27 cellular contexts compared by ENCODE assay signal in the genomic region with DNA sequence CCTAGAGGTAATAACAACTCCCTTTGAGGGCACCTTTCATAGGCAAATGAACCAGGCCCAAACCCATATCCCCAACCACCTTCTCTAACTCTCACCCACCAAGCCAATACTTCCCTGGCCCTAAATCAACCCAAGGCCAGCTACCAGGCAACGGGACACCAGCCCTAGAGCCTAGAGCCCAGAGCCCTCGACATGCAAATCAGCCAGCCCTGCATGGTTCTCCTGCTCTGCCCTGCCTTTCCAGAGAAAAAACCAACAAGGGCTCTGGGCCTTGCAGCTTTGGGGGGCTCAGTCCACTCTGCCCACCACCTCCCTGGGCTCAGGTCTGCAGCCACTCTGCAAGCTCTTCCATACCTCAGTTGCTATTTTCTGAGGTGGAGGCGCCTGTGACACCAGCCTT. TPM values are rescaled to one million over a fixed set of nuclear protein-coding genes. Genes with fewer than 3 reads are reported as not detected.
"Had no signal": no experiment of that assay in that cellular context is flagged by ENCODE, and none has a peak within 500 bp of the region (broad histone marks: within the 10 kb centered on the region; RNA-seq: fewer than 3 reads in every experiment).

No MANE protein-coding gene starts in this region.

- H3K4me3 Mint-ChIP-seq: activated B cell treated with CpG ODN at 0.5 μM for 24 hours; activated CD4-positive, alpha-beta T cell treated with anti-CD3 and anti-CD28 coated beads, Interleukin-2, amount 10 ng/mL, durations not matched to agents 24 days and 14 days; activated CD8-positive, alpha-beta memory T cell treated with anti-CD3 and anti-CD28 coated beads, Interleukin-2, amount 10 ng/mL, durations not matched to agents 7 days and 5 days; activated naive CD4-positive, alpha-beta T cell treated with anti-CD3 and anti-CD28 coated beads for 36 hours; activated naive CD8-positive, alpha-beta T cell; activated T-helper 17 cell treated with anti-CD3 and anti-CD28 coated beads, Interleukin-2, amount 50 U/mL, for 72 hours had no signal

- ATAC-seq: activated CD8-positive, alpha-beta memory T cell treated with anti-CD3 and anti-CD28 coated beads, Interleukin-2, amount 10 ng/mL, durations not matched to agents 7 days and 5 days; activated T-helper 17 cell treated with anti-CD3 and anti-CD28 coated beads, Interleukin-2, amount 50 U/mL, for 72 hours; Panc1 had no signal

- H3K4me2 ChIP-seq: SK-N-SH had no signal

- H3K4me3 ChIP-seq: SJCRH30 had no signal

- H3K27ac Mint-ChIP-seq: activated B cell treated with CpG ODN at 0.5 μM for 24 hours; activated CD4-positive, alpha-beta T cell treated with anti-CD3 and anti-CD28 coated beads, Interleukin-2, amount 10 ng/mL, durations not matched to agents 24 days and 14 days; activated CD8-positive, alpha-beta memory T cell treated with anti-CD3 and anti-CD28 coated beads, Interleukin-2, amount 10 ng/mL, durations not matched to agents 7 days and 5 days; activated naive CD4-positive, alpha-beta T cell treated with anti-CD3 and anti-CD28 coated beads for 36 hours; activated naive CD8-positive, alpha-beta T cell; activated T-helper 17 cell treated with anti-CD3 and anti-CD28 coated beads, Interleukin-2, amount 50 U/mL, for 72 hours had no signal

- H3K27me3 ChIP-seq: SJCRH30 had no signal

- H3K27me3 Mint-ChIP-seq: activated naive CD8-positive, alpha-beta T cell had no signal

- H3K27ac ChIP-seq: SJCRH30 had no signal

- H3K36me3 Mint-ChIP-seq: activated CD8-positive, alpha-beta memory T cell treated with anti-CD3 and anti-CD28 coated beads, Interleukin-2, amount 10 ng/mL, durations not matched to agents 7 days and 5 days had no signal

- H3K9ac ChIP-seq: SK-N-SH had no signal

- DNase-seq: activated B cell treated with CpG ODN at 0.5 μM for 24 hours; activated CD4-positive, alpha-beta T cell treated with anti-CD3 and anti-CD28 coated beads for 1 hour; activated CD4-positive, alpha-beta T cell treated with anti-CD3 and anti-CD28 coated beads, Interleukin-2, amount 10 ng/mL, durations not matched to agents 24 days and 14 days; activated CD4-positive, alpha-beta T cell treated with anti-CD3 and anti-CD28 coated beads, Interleukin-2, amount 50 U/mL, for 48 hours; activated CD8-positive, alpha-beta memory T cell treated with anti-CD3 and anti-CD28 coated beads, Interleukin-2, amount 10 ng/mL, durations not matched to agents 7 days and 5 days; activated gamma-delta T cell; activated naive CD4-positive, alpha-beta T cell treated with anti-CD3 and anti-CD28 coated beads for 36 hours; activated T-cell treated with anti-CD3 and anti-CD28 coated beads, Interleukin-2, amount 50 U/mL, for 48 hours; anterior cingulate cortex; Kasumi-1; KBM-7; NCI-H146; NCI-H187 treated with DMSO at 0.1 percent for 48 hours; NCI-H2171; NCI-H2227 treated with DMSO at 0.1 percent for 48 hours; NCI-H526 treated with DMSO at 0.1 percent for 48 hours; NCI-H82; OCI-M1; Right ventricle myocardium superior; RPMI8226; SJCRH30; SK-N-SH; SW 1271 had no signal

- H3K9me3 ChIP-seq: SJCRH30, SK-N-SH had no signal

- H3K9me3 Mint-ChIP-seq: activated B cell treated with CpG ODN at 0.5 μM for 24 hours; activated CD4-positive, alpha-beta T cell treated with anti-CD3 and anti-CD28 coated beads, Interleukin-2, amount 10 ng/mL, durations not matched to agents 24 days and 14 days; activated naive CD4-positive, alpha-beta T cell treated with anti-CD3 and anti-CD28 coated beads for 36 hours; activated T-helper 17 cell treated with anti-CD3 and anti-CD28 coated beads, Interleukin-2, amount 50 U/mL, for 72 hours had no signal

RNA-seq across cellular contexts. Expression of gene PIMREG, which starts 57.1 kb away (rescaled TPM):
- total RNA-seq: cardiac septum had no signal
